Comparison of ENCODE assay signal across 12 cellular contexts in the genomic region with DNA sequence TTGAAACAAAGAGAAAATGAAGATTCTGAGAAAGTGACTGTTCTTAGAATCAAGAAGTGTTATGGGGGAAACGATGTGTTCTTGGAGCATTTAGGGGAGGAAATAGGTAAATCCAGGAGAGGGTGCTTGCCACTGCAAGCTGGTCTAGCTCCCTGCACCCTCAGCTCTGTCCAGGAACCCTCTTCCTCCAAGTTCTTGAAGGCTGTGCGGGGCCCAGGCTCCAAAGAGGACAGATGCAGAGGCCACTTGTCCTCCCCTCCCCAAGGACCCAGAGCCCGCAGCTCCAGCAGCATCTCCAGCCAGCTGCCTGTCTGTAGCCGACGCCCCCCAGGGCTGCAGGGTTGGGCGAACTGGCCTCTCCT.
A peak's percentile ranks its signal among the peaks of the same experiment; 100 is the strongest.
DNase-seq lines count a peak whose midpoint lies in the region; ATAC-seq, FAIRE-seq and TF ChIP-seq lines count a peak whose summit lies in the region.
"Had no signal": no experiment of that assay in that cellular context is flagged by ENCODE, and none has a peak within 500 bp of the region (broad histone marks: within the 10 kb centered on the region; RNA-seq: fewer than 3 reads in every experiment).

No MANE protein-coding gene starts in this region.

- CTCF ChIA-PET in activated CD8-positive, alpha-beta T cell treated with anti-CD3 and anti-CD28 coated beads for 36 hours (lab: Charles Lee): interaction anchor here (0.5 to 3.7 kb wide), 85 partner anchors 9 to 1921 kb away, joined by 3 to 42 read pairs (median 4); no protein-coding TSS in a partner anchor
- CTCF ChIA-PET in activated CD8-positive, alpha-beta T cell treated with anti-CD3 and anti-CD28 coated beads, Interleukin-2, amount 10 ng/mL, durations not matched to agents 7 days and 5 days (lab: Charles Lee): interaction anchor here (0.6 to 5.2 kb wide), 64 partner anchors 11 to 1654 kb away, joined by 3 to 52 read pairs (median 4); partner anchors contain the start of genes ENPP4 and SUPT3H

- no peak overlapping the region for H3K4me3 Mint-ChIP-seq in activated CD8-positive, alpha-beta T cell treated with anti-CD3 and anti-CD28 coated beads for 36 hours
- H3K4me3 Mint-ChIP-seq in activated CD8-positive, alpha-beta T cell treated with anti-CD3 and anti-CD28 coated beads, Interleukin-2, amount 10 ng/mL, durations not matched to agents 7 days and 5 days: no peak overlapping the region
- no peak overlapping the region for H3K4me3 Mint-ChIP-seq in astrocyte (ENCODE audit: unreplicated experiment)
- no peak overlapping the region for H3K4me3 Mint-ChIP-seq in T-helper 2 cell treated with Interferon-gamma antibody and Interleukin-4, amounts not matched to agents 5 μg/mL and 100 μg/mL, for 36 hours

- no peaks in the 10 kb centered on the region for H3K9me3 Mint-ChIP-seq in activated CD8-positive, alpha-beta T cell treated with anti-CD3 and anti-CD28 coated beads for 36 hours
- no peaks in the 10 kb centered on the region for H3K9me3 Mint-ChIP-seq in activated CD8-positive, alpha-beta T cell treated with anti-CD3 and anti-CD28 coated beads, Interleukin-2, amount 10 ng/mL, durations not matched to agents 7 days and 5 days (ENCODE audit: insufficient read depth)
- H3K9me3 Mint-ChIP-seq in astrocyte (ENCODE audit: unreplicated experiment): no peaks in the 10 kb centered on the region
- no peaks in the 10 kb centered on the region for H3K9me3 Mint-ChIP-seq in T-helper 2 cell treated with Interferon-gamma antibody and Interleukin-4, amounts not matched to agents 5 μg/mL and 100 μg/mL, for 36 hours

- no peaks in the 10 kb centered on the region for H3K36me3 Mint-ChIP-seq in activated CD8-positive, alpha-beta T cell treated with anti-CD3 and anti-CD28 coated beads for 36 hours (ENCODE audit: low read depth)
- no peaks in the 10 kb centered on the region for H3K36me3 Mint-ChIP-seq in activated CD8-positive, alpha-beta T cell treated with anti-CD3 and anti-CD28 coated beads, Interleukin-2, amount 10 ng/mL, durations not matched to agents 7 days and 5 days (ENCODE audit: low read depth)
- H3K36me3 Mint-ChIP-seq in astrocyte (ENCODE audit: low read depth, unreplicated experiment): no peaks in the 10 kb centered on the region
- H3K36me3 Mint-ChIP-seq in T-helper 2 cell treated with Interferon-gamma antibody and Interleukin-4, amounts not matched to agents 5 μg/mL and 100 μg/mL, for 36 hours (ENCODE audit: low read depth): no peaks in the 10 kb centered on the region

- peak; percentile 45 for ATAC-seq in activated CD8-positive, alpha-beta T cell treated with anti-CD3 and anti-CD28 coated beads for 36 hours
- ATAC-seq in activated CD8-positive, alpha-beta T cell treated with anti-CD3 and anti-CD28 coated beads, Interleukin-2, amount 10 ng/mL, durations not matched to agents 7 days and 5 days: no peak
- ATAC-seq in HG02678 (IDR thresholded peaks at IDR 0.05; ENCODE audit: unreplicated experiment): peak; percentile 12
- peak; percentile 11 for ATAC-seq in sciatic nerve

- no peaks in the 10 kb centered on the region for H3K36me3 ChIP-seq in astrocyte (ENCODE audit: insufficient read depth, low read length)
- H3K36me3 ChIP-seq: ascending aorta had no signal

- intact Hi-C loops in activated CD8-positive, alpha-beta T cell treated with anti-CD3 and anti-CD28 coated beads for 36 hours (cut with micrococcal nuclease): loop anchor here (10.0 kb wide), 1 partner anchor 89 kb away; no protein-coding TSS in a partner anchor
- intact Hi-C loops in sciatic nerve (cut with DNase I): no loop called here

- no peak overlapping the region for H3K27ac Mint-ChIP-seq in activated CD8-positive, alpha-beta T cell treated with anti-CD3 and anti-CD28 coated beads for 36 hours
- no peak overlapping the region for H3K27ac Mint-ChIP-seq in activated CD8-positive, alpha-beta T cell treated with anti-CD3 and anti-CD28 coated beads, Interleukin-2, amount 10 ng/mL, durations not matched to agents 7 days and 5 days
- H3K27ac Mint-ChIP-seq in astrocyte (ENCODE audit: unreplicated experiment): peak overlapping the region; percentile 18
- H3K27ac Mint-ChIP-seq in T-helper 2 cell treated with Interferon-gamma antibody and Interleukin-4, amounts not matched to agents 5 μg/mL and 100 μg/mL, for 36 hours: no peak overlapping the region

- H3K9ac ChIP-seq in astrocyte (ENCODE audit: low read length): no peak overlapping the region

- no peaks in the 10 kb centered on the region for H3K79me2 ChIP-seq in astrocyte (ENCODE audit: insufficient read depth, low read length)

- H3K27me3 ChIP-seq in astrocyte (ENCODE audit: insufficient read depth, low read length): peaks cover 4% of the 10 kb centered on the region
- H3K27me3 ChIP-seq: ascending aorta had no signal

- TF ChIP-seq CTCF in activated CD8-positive, alpha-beta T cell treated with anti-CD3 and anti-CD28 coated beads for 36 hours (IDR thresholded peaks at IDR 0.05): no peak
- TF ChIP-seq CTCF in astrocyte (IDR thresholded peaks at IDR 0.05; ENCODE audit: insufficient read depth, low read depth, low read length): no peak

- no peaks in the 10 kb centered on the region for H3K27me3 Mint-ChIP-seq in activated CD8-positive, alpha-beta T cell treated with anti-CD3 and anti-CD28 coated beads for 36 hours
- H3K27me3 Mint-ChIP-seq in activated CD8-positive, alpha-beta T cell treated with anti-CD3 and anti-CD28 coated beads, Interleukin-2, amount 10 ng/mL, durations not matched to agents 7 days and 5 days (ENCODE audit: low read depth): peaks cover 7% of the 10 kb centered on the region
- peaks cover 12% of the 10 kb centered on the region for H3K27me3 Mint-ChIP-seq in astrocyte (ENCODE audit: low read depth, unreplicated experiment)
- H3K27me3 Mint-ChIP-seq in T-helper 2 cell treated with Interferon-gamma antibody and Interleukin-4, amounts not matched to agents 5 μg/mL and 100 μg/mL, for 36 hours (ENCODE audit: low read depth): peaks cover 11% of the 10 kb centered on the region

- no peak for FAIRE-seq in astrocyte (lab: Jason Lieb, UNC)
- FAIRE-seq: A204.1, GM12892 had no signal

- H3K4me3 ChIP-seq in astrocyte (ENCODE audit: insufficient read depth, low read depth, low read length): no peak overlapping the region
- H3K4me3 ChIP-seq: ascending aorta had no signal

- H2AFZ ChIP-seq in astrocyte (ENCODE audit: low read depth, low read length): peak overlapping the region; percentile 87

- DNase-seq in activated CD8-positive, alpha-beta T cell treated with anti-CD3 and anti-CD28 coated beads for 36 hours: no peak
- no peak for DNase-seq in activated CD8-positive, alpha-beta T cell treated with anti-CD3 and anti-CD28 coated beads, Interleukin-2, amount 10 ng/mL, durations not matched to agents 7 days and 5 days
- DNase-seq in astrocyte (ENCODE audit: low read depth) (no peak), sciatic nerve (ENCODE audit: low spot score) (no peak), SKM-1 (lab: John Stamatoyannopoulos, UW; ENCODE audit: unreplicated experiment) (no peak), EL (no peak)
- no peak for DNase-seq in T-helper 2 cell treated with Interferon-gamma antibody and Interleukin-4, amounts not matched to agents 5 μg/mL and 100 μg/mL, for 36 hours (ENCODE audit: low spot score)
- DNase-seq: KG1 had no signal

- H3K4me1 ChIP-seq in astrocyte (ENCODE audit: insufficient read depth, low read length): peaks cover 14% of the 10 kb centered on the region

- POLR2A ChIA-PET in activated CD8-positive, alpha-beta T cell treated with anti-CD3 and anti-CD28 coated beads for 36 hours (lab: Charles Lee): interaction anchor here (1.7 kb wide), 1 partner anchor 11 kb away, joined by 3 read pairs; no protein-coding TSS in a partner anchor
- POLR2A ChIA-PET in activated CD8-positive, alpha-beta T cell treated with anti-CD3 and anti-CD28 coated beads, Interleukin-2, amount 10 ng/mL, durations not matched to agents 7 days and 5 days (lab: Charles Lee): no interaction called here

- H3K4me2 ChIP-seq in astrocyte (ENCODE audit: low read length): peak overlapping the region; percentile 54

- no peak overlapping the region for H3K27ac ChIP-seq in astrocyte (ENCODE audit: low read depth, low read length)
- H3K27ac ChIP-seq: ascending aorta had no signal

- H3K4me1 Mint-ChIP-seq in activated CD8-positive, alpha-beta T cell treated with anti-CD3 and anti-CD28 coated beads for 36 hours (ENCODE audit: low read depth): no peaks in the 10 kb centered on the region
- H3K4me1 Mint-ChIP-seq in activated CD8-positive, alpha-beta T cell treated with anti-CD3 and anti-CD28 coated beads, Interleukin-2, amount 10 ng/mL, durations not matched to agents 7 days and 5 days (ENCODE audit: low read depth): peaks cover 5% of the 10 kb centered on the region
- peaks cover 18% of the 10 kb centered on the region for H3K4me1 Mint-ChIP-seq in astrocyte (ENCODE audit: low read depth, unreplicated experiment)
- peaks cover 1% of the 10 kb centered on the region for H3K4me1 Mint-ChIP-seq in T-helper 2 cell treated with Interferon-gamma antibody and Interleukin-4, amounts not matched to agents 5 μg/mL and 100 μg/mL, for 36 hours (ENCODE audit: low read depth)

- H4K20me1 ChIP-seq in astrocyte (ENCODE audit: insufficient read depth, low read length): no peaks in the 10 kb centered on the region

- no peaks in the 10 kb centered on the region for H3K9me3 ChIP-seq in astrocyte (ENCODE audit: insufficient read depth, low read depth, low read length)
- H3K9me3 ChIP-seq: ascending aorta had no signal
